20 cellular contexts compared by ENCODE assay signal in genomic region chr2:56170536-56170935, GRCh38. TPM values are rescaled to one million over a fixed set of nuclear protein-coding genes. Genes with fewer than 3 reads are reported as not detected.
"Had no signal": no experiment of that assay in that cellular context is flagged by ENCODE, and none has a peak within 500 bp of the region (broad histone marks: within the 10 kb centered on the region; RNA-seq: fewer than 3 reads in every experiment).

No MANE protein-coding gene starts in this region.

- H3K27ac Mint-ChIP-seq: activated naive CD4-positive, alpha-beta T cell treated with anti-CD3 and anti-CD28 coated beads, Interleukin-2, amount 50 U/mL, for 24 hours; activated T-cell treated with anti-CD3 and anti-CD28 coated beads, Interleukin-2, amount 50 U/mL, for 72 hours; natural killer cell had no signal

- DNase-seq: activated CD4-positive, alpha-beta T cell treated with anti-CD3 and anti-CD28 coated beads, Interleukin-2, amount 50 U/mL, for 4 hours; activated effector memory CD4-positive, alpha-beta T cell treated with anti-CD3 and anti-CD28 coated beads, Interleukin-2, amount 50 U/mL, for 16 hours; activated T-cell treated with anti-CD3 and anti-CD28 coated beads, Interleukin-2, amount 50 U/mL, for 72 hours; amygdala; body of pancreas; central memory CD4-positive, alpha-beta T cell; colonic mucosa; islet precursor cell; left colon; lower lobe of right lung; natural killer cell; ovary; stimulated activated CD4-positive, alpha-beta T cell treated with anti-CD3 and anti-CD28 coated beads, Interleukin-2, amount 100 ng/mL, for 24 hours; stimulated activated naive CD4-positive, alpha-beta T cell treated with Interleukin-2 at 50 U/mL for 16 hours; SW 1271 had no signal

- H3K9me3 ChIP-seq: body of pancreas, colonic mucosa, lower lobe of right lung, ovary, tibial nerve had no signal

- H3K27ac ChIP-seq: body of pancreas, colonic mucosa, hepatocyte, lower lobe of right lung, ovary had no signal

- ATAC-seq: activated T-cell treated with anti-CD3 and anti-CD28 coated beads, Interleukin-2, amount 50 U/mL, for 72 hours; body of pancreas; left colon; lower lobe of right lung; natural killer cell had no signal

- H3K27me3 ChIP-seq: body of pancreas, colonic mucosa, hepatocyte, ovary, tibial nerve had no signal

- H3K36me3 ChIP-seq: colonic mucosa, lower lobe of right lung, ovary, tibial nerve had no signal

- H3K4me1 ChIP-seq: body of pancreas, colonic mucosa, lower lobe of right lung had no signal

- H3K4me3 ChIP-seq: body of pancreas, colonic mucosa, hepatocyte, lower lobe of right lung, ovary, tibial nerve had no signal

- H3K36me3 Mint-ChIP-seq: activated naive CD4-positive, alpha-beta T cell treated with anti-CD3 and anti-CD28 coated beads, Interleukin-2, amount 50 U/mL, for 24 hours; natural killer cell had no signal

RNA-seq across cellular contexts. Expression of gene CCDC85A, which starts 13.3 kb away (rescaled TPM):
- total RNA-seq: activated CD8-positive, alpha-beta memory T cell treated with anti-CD3 and anti-CD28 coated beads for 36 hours; activated T-cell treated with anti-CD3 and anti-CD28 coated beads, Interleukin-2, amount 50 U/mL, for 72 hours; natural killer cell; T-helper 2 cell treated with Interferon-gamma antibody and Interleukin-4, amounts not matched to agents 100 ng/mL and 5 ng/mL, for 36 hours had no signal
